9 cellular contexts compared by ENCODE assay signal in genomic region chr1:110136911-110137310, GRCh38. TPM values are rescaled to one million over a fixed set of nuclear protein-coding genes. Genes with fewer than 3 reads are reported as not detected.
DNase-seq lines count a peak whose midpoint lies in the region; ATAC-seq and TF ChIP-seq lines count a peak whose summit lies in the region.
"Had no signal": no experiment of that assay in that cellular context is flagged by ENCODE, and none has a peak within 500 bp of the region (broad histone marks: within the 10 kb centered on the region; RNA-seq: fewer than 3 reads in every experiment).

No MANE protein-coding gene starts in this region.

- CTCF ChIA-PET in activated CD8-positive, alpha-beta T cell treated with anti-CD3 and anti-CD28 coated beads for 36 hours (lab: Charles Lee) = no interaction called here

- no peak overlapping the region for H3K4me3 Mint-ChIP-seq in activated CD8-positive, alpha-beta T cell treated with anti-CD3 and anti-CD28 coated beads for 36 hours

- no peaks in the 10 kb centered on the region for H3K9me3 Mint-ChIP-seq in activated CD8-positive, alpha-beta T cell treated with anti-CD3 and anti-CD28 coated beads for 36 hours

- peaks cover 8% of the 10 kb centered on the region for H3K4me1 Mint-ChIP-seq in activated CD8-positive, alpha-beta T cell treated with anti-CD3 and anti-CD28 coated beads for 36 hours (ENCODE audit: low read depth)

- intact Hi-C loops in activated CD8-positive, alpha-beta T cell treated with anti-CD3 and anti-CD28 coated beads for 36 hours (cut with micrococcal nuclease) = no loop called here

- peak; percentile 51 for ATAC-seq in activated CD8-positive, alpha-beta T cell treated with anti-CD3 and anti-CD28 coated beads for 36 hours
- ATAC-seq in GM18505 (IDR thresholded peaks at IDR 0.05; ENCODE audit: unreplicated experiment) (no peak), GM18519 (IDR thresholded peaks at IDR 0.05; ENCODE audit: low FRiP score, unreplicated experiment) (no peak), HG03095 (IDR thresholded peaks at IDR 0.05; ENCODE audit: unreplicated experiment) (no peak)

- DNase-seq in DMS79 (lab: John Stamatoyannopoulos, UW) (peak; percentile 88), NCI-H1930 (lab: John Stamatoyannopoulos, UW) (peak; percentile 43 to 44), middle frontal gyrus (ENCODE audit: extremely low spot score, low spot score) (peak; percentile 79), HuH-7.5 (ENCODE audit: low spot score) (no peak)
- DNase-seq in activated CD8-positive, alpha-beta T cell treated with anti-CD3 and anti-CD28 coated beads for 36 hours = peak; percentile 67

- H3K27ac Mint-ChIP-seq in activated CD8-positive, alpha-beta T cell treated with anti-CD3 and anti-CD28 coated beads for 36 hours = no peak overlapping the region

- no peak for TF ChIP-seq POLR2A in GM18505 (IDR thresholded peaks at IDR 0.05; ENCODE audit: borderline replicate concordance, extremely low read depth, insufficient read depth, insufficient read length)

- POLR2A ChIA-PET in activated CD8-positive, alpha-beta T cell treated with anti-CD3 and anti-CD28 coated beads for 36 hours (lab: Charles Lee) = no interaction called here

- H3K27me3 Mint-ChIP-seq in activated CD8-positive, alpha-beta T cell treated with anti-CD3 and anti-CD28 coated beads for 36 hours = peaks cover 33% of the 10 kb centered on the region

- no peaks in the 10 kb centered on the region for H3K36me3 Mint-ChIP-seq in activated CD8-positive, alpha-beta T cell treated with anti-CD3 and anti-CD28 coated beads for 36 hours (ENCODE audit: low read depth)

- no peak for TF ChIP-seq CTCF in activated CD8-positive, alpha-beta T cell treated with anti-CD3 and anti-CD28 coated beads for 36 hours (IDR thresholded peaks at IDR 0.05)

RNA-seq across cellular contexts. Expression of gene SLC6A17, which starts 13.4 kb away (rescaled TPM):
- total RNA-seq in activated CD8-positive, alpha-beta T cell treated with anti-CD3 and anti-CD28 coated beads for 36 hours = under 1 TPM; 0.05 to 0.18 TPM
- total RNA-seq: pulmonary artery endothelial cell had no signal

RNA-seq across cellular contexts. Expression of gene UBL4B, which starts 24.7 kb away (rescaled TPM):
- total RNA-seq in activated CD8-positive, alpha-beta T cell treated with anti-CD3 and anti-CD28 coated beads for 36 hours = not detected
- total RNA-seq: pulmonary artery endothelial cell had no signal
